1 cellular context compared by ENCODE assay signal in genomic region chr14:24146978-24147760, GRCh38.
A peak's percentile ranks its signal among the peaks of the same experiment; 100 is the strongest.
TF ChIP-seq lines count a peak whose summit lies in the region.

Gene RNF31, plus strand, starts transcription at chr14:24147498. Its CDS starts 201 bp downstream, at chr14:24147699.

TF ChIP-seq in HepG2, 621 proteins besides CTCF, POLR2A, EP300 and RAD21 (continued from another document and continues in another):
- TF ChIP-seq ZSCAN9 (CRISPR knock-in tag; IDR thresholded peaks at IDR 0.05; ENCODE audit: borderline replicate concordance) (no peak), TFAP4 (IDR thresholded peaks at IDR 0.05; ENCODE audit: borderline replicate concordance, low read depth) (no peak; the same call in 1 of the 2 replicates), MAFG (CRISPR knock-in tag; IDR thresholded peaks at IDR 0.05) (no peak), CREB1 (IDR thresholded peaks at IDR 0.05) (peak; percentile 53), CREB1 (CRISPR knock-in tag; IDR thresholded peaks at IDR 0.05) (no peak), ZEB1 (IDR thresholded peaks at IDR 0.05; ENCODE audit: insufficient replicate concordance, low read depth) (no peak), ZHX2 (IDR thresholded peaks at IDR 0.05; ENCODE audit: low read depth) (no peak; the same call in 1 of the 2 replicates), ZHX2 (CRISPR knock-in tag; IDR thresholded peaks at IDR 0.05; ENCODE audit: borderline replicate concordance) (no peak), BATF2 (CRISPR knock-in tag; IDR thresholded peaks at IDR 0.05) (no peak), ZFP41 (CRISPR knock-in tag; IDR thresholded peaks at IDR 0.05; ENCODE audit: borderline replicate concordance) (peak; percentile 78; the same call in 1 of the 2 replicates), PCBP2 (optimal IDR thresholded peaks at IDR 0.05; ENCODE audit: low read depth, low read length, poor library complexity, severe bottlenecking) (peak; percentile 14), PHF5A (CRISPR knock-in tag; IDR thresholded peaks at IDR 0.05; ENCODE audit: low read depth, unreplicated experiment) (peak; percentile 26), ZNF609 (CRISPR knock-in tag; IDR thresholded peaks at IDR 0.05; ENCODE audit: borderline replicate concordance) (0 out of 2 replicates have a peak, but pooled peaks have one; percentile 5), MED1 (CRISPR knock-in tag; IDR thresholded peaks at IDR 0.05) (no peak; the same call in 1 of the 2 replicates), NFYB (CRISPR knock-in tag; IDR thresholded peaks at IDR 0.05) (peak; percentile 91), FOXO1 (CRISPR knock-in tag; IDR thresholded peaks at IDR 0.05) (peak; percentile 71), RCOR2 (CRISPR knock-in tag; IDR thresholded peaks at IDR 0.05) (peak; percentile 75; the same call in 1 of the 2 replicates), ASH2L (IDR thresholded peaks at IDR 0.05; ENCODE audit: insufficient read length, low read depth, low read length) (peak; percentile 92), ZNF513 (CRISPR knock-in tag; conservative IDR thresholded peaks at IDR 0.05) (peak; percentile 88; the same call in 1 of the 2 replicates), GRHL1 (CRISPR knock-in tag; conservative IDR thresholded peaks at IDR 0.05) (no peak), HOXA3 (CRISPR knock-in tag; IDR thresholded peaks at IDR 0.05) (peak; percentile 41; the same call in 1 of the 2 replicates), ZNF776 (CRISPR knock-in tag; IDR thresholded peaks at IDR 0.05) (0 out of 2 replicates have a peak, but pooled peaks have one; percentile 22), THAP7 (CRISPR knock-in tag; IDR thresholded peaks at IDR 0.05) (no peak; the same call in 1 of the 2 replicates), SMARCC2 (IDR thresholded peaks at IDR 0.05) (no peak), TOE1 (CRISPR knock-in tag; IDR thresholded peaks at IDR 0.05) (peak; percentile 63; the same call in 1 of the 2 replicates), ZSCAN29 (CRISPR knock-in tag; conservative IDR thresholded peaks at IDR 0.05) (0 out of 2 replicates have a peak, but pooled peaks have one; percentile 20), MTF2 (CRISPR knock-in tag; IDR thresholded peaks at IDR 0.05; ENCODE audit: borderline replicate concordance) (no peak), ZNF569 (CRISPR knock-in tag; IDR thresholded peaks at IDR 0.05; ENCODE audit: borderline replicate concordance) (peak; percentile 95; the same call in 1 of the 2 replicates), HIC2 (CRISPR knock-in tag; IDR thresholded peaks at IDR 0.05; ENCODE audit: low read depth) (peak; percentile 66; the same call in 1 of the 2 replicates), PAXIP1 (CRISPR knock-in tag; conservative IDR thresholded peaks at IDR 0.05) (peak; percentile 11; the same call in 1 of the 2 replicates), IKZF5 (CRISPR knock-in tag; IDR thresholded peaks at IDR 0.05) (peak; percentile 32; the same call in 1 of the 2 replicates)
